8 cellular contexts compared by ENCODE assay signal in genomic region chr22:26483043-26483438, GRCh38. TPM values are rescaled to one million over a fixed set of nuclear protein-coding genes. Genes with fewer than 3 reads are reported as not detected.
DNase-seq lines count a peak whose midpoint lies in the region; ATAC-seq and TF ChIP-seq lines count a peak whose summit lies in the region.

No MANE protein-coding gene starts in this region.

- H3K36me3 ChIP-seq in BE2C (peaks cover 8% of the 10 kb centered on the region), HUES48 (ENCODE audit: control insufficient read depth, insufficient read depth, low read length) (peaks cover 51% of the 10 kb centered on the region)

- peaks cover under 1 to 3% of the 10 kb centered on the region in 2 donors for H3K36me3 Mint-ChIP-seq in naive B cell

- peak overlapping the region; percentile 90 to 98 (median 96) for H3K4me3 Mint-ChIP-seq in naive B cell

- no peaks in the 10 kb centered on the region for H3K27me3 ChIP-seq in BE2C
- H3K27me3 ChIP-seq in HUES48 (ENCODE audit: control insufficient read depth, insufficient read depth, low read length): no peaks in the 10 kb centered on the region

- DNase-seq in BE2C: no peak
- no peak for DNase-seq in choroid plexus epithelial cell (ENCODE audit: low read depth)
- DNase-seq in naive B cell: no peak
- DNase-seq in NCI-H748 treated with DMSO at 0.1 percent for 48 hours (lab: John Stamatoyannopoulos, UW): no peak
- no peak for DNase-seq in NCI-H2171 treated with DMSO at 0.1 percent for 48 hours (lab: John Stamatoyannopoulos, UW)
- no peak for DNase-seq in activated CD4-positive, alpha-beta T cell treated with anti-CD3 and anti-CD28 coated beads, Interleukin-2, amount 50 U/mL, for 48 hours

- H3K27me3 Mint-ChIP-seq in naive B cell: no peaks in the 10 kb centered on the region

- H3K4me1 ChIP-seq in BE2C: peaks cover 2% of the 10 kb centered on the region; the same call in 1 of the 2 replicates
- H3K4me1 ChIP-seq in HUES48 (ENCODE audit: control insufficient read depth, insufficient read depth, low read length): peaks cover 23% of the 10 kb centered on the region

- peak overlapping the region; percentile 90 for H3K9ac ChIP-seq in HUES48 (ENCODE audit: low read depth, low read length)

- no peaks in the 10 kb centered on the region for H3K9me3 Mint-ChIP-seq in naive B cell

- ATAC-seq in naive B cell (ENCODE audit: low read depth in 2 of 2): no peak
- ATAC-seq in GM18517 (IDR thresholded peaks at IDR 0.05; ENCODE audit: unreplicated experiment): no peak

- no peaks in the 10 kb centered on the region for H3K9me3 ChIP-seq in BE2C
- H3K9me3 ChIP-seq in HUES48 (ENCODE audit: control insufficient read depth, insufficient read depth, low read length): no peaks in the 10 kb centered on the region

- H3K4me3 ChIP-seq in BE2C (ENCODE audit: low read depth, low read length) (peak overlapping the region; percentile 67), HUES48 (ENCODE audit: low read depth, low read length) (peak overlapping the region; percentile 98), choroid plexus epithelial cell (ENCODE audit: low read depth, low read length) (peak overlapping the region; percentile 94)

- peak overlapping the region; percentile 99 for H3K27ac ChIP-seq in HUES48 (ENCODE audit: low read depth, low read length)

- peaks cover 64 to 77% (median 68%) of the 10 kb centered on the region in 3 donors for H3K4me1 Mint-ChIP-seq in naive B cell

- peak overlapping the region; percentile 98 to 100 (median 100) for H3K27ac Mint-ChIP-seq in naive B cell

- no peak for TF ChIP-seq CTCF in BE2C (IDR thresholded peaks at IDR 0.05; ENCODE audit: low read depth, low read length)
- TF ChIP-seq CTCF in choroid plexus epithelial cell (conservative IDR thresholded peaks at IDR 0.05; ENCODE audit: low read depth, low read length): no peak

RNA-seq across cellular contexts. Expression of gene HPS4, which starts 0.5 kb away (rescaled TPM):
- 32.5 TPM for polyA plus RNA-seq in BE2C (2012; ENCODE audit: insufficient read depth, insufficient read length, low read depth)
- polyA plus RNA-seq in naive B cell (ENCODE audit: low read depth in 6 of 6): 10 to 100 TPM; 16.7 to 26.9 (median 24.6) TPM

RNA-seq across cellular contexts. Expression of gene SRRD, which starts 0.6 kb away (rescaled TPM):
- 20.7 TPM for polyA plus RNA-seq in BE2C (2012; ENCODE audit: insufficient read depth, insufficient read length, low read depth)
- 10 to 100 TPM; 17.5 to 28.3 (median 22.7) TPM for polyA plus RNA-seq in naive B cell (ENCODE audit: low read depth in 6 of 6)

RNA-seq across cellular contexts. Expression of gene TFIP11, which starts 29.2 kb away (rescaled TPM):
- polyA plus RNA-seq in BE2C (2012; ENCODE audit: insufficient read depth, insufficient read length, low read depth): 146 TPM
- polyA plus RNA-seq in naive B cell (ENCODE audit: low read depth in 6 of 6): 10 to 100 TPM; 25.2 to 43.8 (median 28.1) TPM

RNA-seq across cellular contexts. Expression of gene ASPHD2, which starts 54.0 kb away (rescaled TPM):
- 1.4 TPM for polyA plus RNA-seq in BE2C (2012; ENCODE audit: insufficient read depth, insufficient read length, low read depth)
- 1 to 10 TPM; 2.1 to 9.7 (median 6.6) TPM for polyA plus RNA-seq in naive B cell (ENCODE audit: low read depth in 6 of 6)
